1 cellular context compared by ENCODE assay signal in genomic region chr3:11643212-11644087, GRCh38.
TF ChIP-seq lines count a peak whose summit lies in the region.

A gene with protein sequence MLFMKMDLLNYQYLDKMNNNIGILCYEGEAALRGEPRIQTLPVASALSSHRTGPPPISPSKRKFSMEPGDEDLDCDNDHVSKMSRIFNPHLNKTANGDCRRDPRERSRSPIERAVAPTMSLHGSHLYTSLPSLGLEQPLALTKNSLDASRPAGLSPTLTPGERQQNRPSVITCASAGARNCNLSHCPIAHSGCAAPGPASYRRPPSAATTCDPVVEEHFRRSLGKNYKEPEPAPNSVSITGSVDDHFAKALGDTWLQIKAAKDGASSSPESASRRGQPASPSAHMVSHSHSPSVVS (minus strand): TSS chr3:11643915. CDS start chr3:11643518, 397 bp downstream.

TF ChIP-seq in HepG2, 621 proteins besides CTCF, POLR2A, EP300 and RAD21 (continued from another document and continues in another):
- TF ChIP-seq, protein P1, sequence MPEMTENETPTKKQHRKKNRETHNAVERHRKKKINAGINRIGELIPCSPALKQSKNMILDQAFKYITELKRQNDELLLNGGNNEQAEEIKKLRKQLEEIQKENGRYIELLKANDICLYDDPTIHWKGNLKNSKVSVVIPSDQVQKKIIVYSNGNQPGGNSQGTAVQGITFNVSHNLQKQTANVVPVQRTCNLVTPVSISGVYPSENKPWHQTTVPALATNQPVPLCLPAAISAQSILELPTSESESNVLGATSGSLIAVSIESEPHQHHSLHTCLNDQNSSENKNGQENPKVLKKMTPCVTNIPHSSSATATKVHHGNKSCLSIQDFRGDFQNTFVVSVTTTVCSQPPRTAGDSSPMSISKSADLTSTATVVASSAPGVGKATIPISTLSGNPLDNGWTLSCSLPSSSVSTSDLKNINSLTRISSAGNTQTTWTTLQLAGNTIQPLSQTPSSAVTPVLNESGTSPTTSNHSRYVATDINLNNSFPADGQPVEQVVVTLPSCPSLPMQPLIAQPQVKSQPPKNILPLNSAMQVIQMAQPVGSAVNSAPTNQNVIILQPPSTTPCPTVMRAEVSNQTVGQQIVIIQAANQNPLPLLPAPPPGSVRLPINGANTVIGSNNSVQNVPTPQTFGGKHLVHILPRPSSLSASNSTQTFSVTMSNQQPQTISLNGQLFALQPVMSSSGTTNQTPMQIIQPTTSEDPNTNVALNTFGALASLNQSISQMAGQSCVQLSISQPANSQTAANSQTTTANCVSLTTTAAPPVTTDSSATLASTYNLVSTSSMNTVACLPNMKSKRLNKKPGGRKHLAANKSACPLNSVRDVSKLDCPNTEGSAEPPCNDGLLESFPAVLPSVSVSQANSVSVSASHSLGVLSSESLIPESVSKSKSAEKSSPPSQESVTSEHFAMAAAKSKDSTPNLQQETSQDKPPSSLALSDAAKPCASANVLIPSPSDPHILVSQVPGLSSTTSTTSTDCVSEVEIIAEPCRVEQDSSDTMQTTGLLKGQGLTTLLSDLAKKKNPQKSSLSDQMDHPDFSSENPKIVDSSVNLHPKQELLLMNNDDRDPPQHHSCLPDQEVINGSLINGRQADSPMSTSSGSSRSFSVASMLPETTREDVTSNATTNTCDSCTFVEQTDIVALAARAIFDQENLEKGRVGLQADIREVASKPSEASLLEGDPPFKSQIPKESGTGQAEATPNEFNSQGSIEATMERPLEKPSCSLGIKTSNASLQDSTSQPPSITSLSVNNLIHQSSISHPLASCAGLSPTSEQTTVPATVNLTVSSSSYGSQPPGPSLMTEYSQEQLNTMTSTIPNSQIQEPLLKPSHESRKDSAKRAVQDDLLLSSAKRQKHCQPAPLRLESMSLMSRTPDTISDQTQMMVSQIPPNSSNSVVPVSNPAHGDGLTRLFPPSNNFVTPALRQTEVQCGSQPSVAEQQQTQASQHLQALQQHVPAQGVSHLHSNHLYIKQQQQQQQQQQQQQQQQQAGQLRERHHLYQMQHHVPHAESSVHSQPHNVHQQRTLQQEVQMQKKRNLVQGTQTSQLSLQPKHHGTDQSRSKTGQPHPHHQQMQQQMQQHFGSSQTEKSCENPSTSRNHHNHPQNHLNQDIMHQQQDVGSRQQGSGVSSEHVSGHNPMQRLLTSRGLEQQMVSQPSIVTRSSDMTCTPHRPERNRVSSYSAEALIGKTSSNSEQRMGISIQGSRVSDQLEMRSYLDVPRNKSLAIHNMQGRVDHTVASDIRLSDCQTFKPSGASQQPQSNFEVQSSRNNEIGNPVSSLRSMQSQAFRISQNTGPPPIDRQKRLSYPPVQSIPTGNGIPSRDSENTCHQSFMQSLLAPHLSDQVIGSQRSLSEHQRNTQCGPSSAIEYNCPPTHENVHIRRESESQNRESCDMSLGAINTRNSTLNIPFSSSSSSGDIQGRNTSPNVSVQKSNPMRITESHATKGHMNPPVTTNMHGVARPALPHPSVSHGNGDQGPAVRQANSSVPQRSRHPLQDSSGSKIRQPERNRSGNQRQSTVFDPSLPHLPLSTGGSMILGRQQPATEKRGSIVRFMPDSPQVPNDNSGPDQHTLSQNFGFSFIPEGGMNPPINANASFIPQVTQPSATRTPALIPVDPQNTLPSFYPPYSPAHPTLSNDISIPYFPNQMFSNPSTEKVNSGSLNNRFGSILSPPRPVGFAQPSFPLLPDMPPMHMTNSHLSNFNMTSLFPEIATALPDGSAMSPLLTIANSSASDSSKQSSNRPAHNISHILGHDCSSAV (CRISPR knock-in tag; IDR thresholded peaks at IDR 0.05; ENCODE audit: borderline replicate concordance), result no peak
- TF ChIP-seq ZBTB1 (CRISPR knock-in tag; IDR thresholded peaks at IDR 0.05; ENCODE audit: borderline replicate concordance), result no peak
- TF ChIP-seq ZNF225 (CRISPR knock-in tag; IDR thresholded peaks at IDR 0.05), result 0 out of 2 replicates have a peak, but pooled peaks have one; percentile 52
- TF ChIP-seq PAF1 (CRISPR knock-in tag; IDR thresholded peaks at IDR 0.05), result no peak
- no peak for TF ChIP-seq HOXD1 (CRISPR knock-in tag; IDR thresholded peaks at IDR 0.05)
- TF ChIP-seq, protein P2, sequence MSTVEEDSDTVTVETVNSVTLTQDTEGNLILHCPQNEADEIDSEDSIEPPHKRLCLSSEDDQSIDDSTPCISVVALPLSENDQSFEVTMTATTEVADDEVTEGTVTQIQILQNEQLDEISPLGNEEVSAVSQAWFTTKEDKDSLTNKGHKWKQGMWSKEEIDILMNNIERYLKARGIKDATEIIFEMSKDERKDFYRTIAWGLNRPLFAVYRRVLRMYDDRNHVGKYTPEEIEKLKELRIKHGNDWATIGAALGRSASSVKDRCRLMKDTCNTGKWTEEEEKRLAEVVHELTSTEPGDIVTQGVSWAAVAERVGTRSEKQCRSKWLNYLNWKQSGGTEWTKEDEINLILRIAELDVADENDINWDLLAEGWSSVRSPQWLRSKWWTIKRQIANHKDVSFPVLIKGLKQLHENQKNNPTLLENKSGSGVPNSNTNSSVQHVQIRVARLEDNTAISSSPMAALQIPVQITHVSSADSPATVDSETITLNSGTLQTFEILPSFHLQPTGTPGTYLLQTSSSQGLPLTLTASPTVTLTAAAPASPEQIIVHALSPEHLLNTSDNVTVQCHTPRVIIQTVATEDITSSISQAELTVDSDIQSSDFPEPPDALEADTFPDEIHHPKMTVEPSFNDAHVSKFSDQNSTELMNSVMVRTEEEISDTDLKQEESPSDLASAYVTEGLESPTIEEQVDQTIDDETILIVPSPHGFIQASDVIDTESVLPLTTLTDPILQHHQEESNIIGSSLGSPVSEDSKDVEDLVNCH (CRISPR knock-in tag; IDR thresholded peaks at IDR 0.05), result no peak
- peak; percentile 87 for TF ChIP-seq XRCC5 (optimal IDR thresholded peaks at IDR 0.05; ENCODE audit: low read length)
- TF ChIP-seq KDM1A (CRISPR knock-in tag; IDR thresholded peaks at IDR 0.05), result no peak
- peak; percentile 69 for TF ChIP-seq ZNF768 (CRISPR knock-in tag; IDR thresholded peaks at IDR 0.05)
- TF ChIP-seq IRX3 (CRISPR knock-in tag; IDR thresholded peaks at IDR 0.05; ENCODE audit: borderline replicate concordance, low read depth), result no peak
- peak; percentile 79 for TF ChIP-seq GABPB1 (CRISPR knock-in tag; IDR thresholded peaks at IDR 0.05)
- TF ChIP-seq PHF8 (CRISPR knock-in tag; IDR thresholded peaks at IDR 0.05), result peak; percentile 46; the same call in 1 of the 2 replicates
- TF ChIP-seq KLF6 (CRISPR knock-in tag; IDR thresholded peaks at IDR 0.05), result no peak
- TF ChIP-seq LBX2 (CRISPR knock-in tag; IDR thresholded peaks at IDR 0.05; ENCODE audit: borderline replicate concordance), result no peak
- TF ChIP-seq BRD4 (CRISPR knock-in tag; IDR thresholded peaks at IDR 0.05), result no peak
- no peak for TF ChIP-seq REL (CRISPR knock-in tag; conservative IDR thresholded peaks at IDR 0.05)
- no peak for TF ChIP-seq GZF1 (CRISPR knock-in tag; IDR thresholded peaks at IDR 0.05)
- TF ChIP-seq, protein P3, sequence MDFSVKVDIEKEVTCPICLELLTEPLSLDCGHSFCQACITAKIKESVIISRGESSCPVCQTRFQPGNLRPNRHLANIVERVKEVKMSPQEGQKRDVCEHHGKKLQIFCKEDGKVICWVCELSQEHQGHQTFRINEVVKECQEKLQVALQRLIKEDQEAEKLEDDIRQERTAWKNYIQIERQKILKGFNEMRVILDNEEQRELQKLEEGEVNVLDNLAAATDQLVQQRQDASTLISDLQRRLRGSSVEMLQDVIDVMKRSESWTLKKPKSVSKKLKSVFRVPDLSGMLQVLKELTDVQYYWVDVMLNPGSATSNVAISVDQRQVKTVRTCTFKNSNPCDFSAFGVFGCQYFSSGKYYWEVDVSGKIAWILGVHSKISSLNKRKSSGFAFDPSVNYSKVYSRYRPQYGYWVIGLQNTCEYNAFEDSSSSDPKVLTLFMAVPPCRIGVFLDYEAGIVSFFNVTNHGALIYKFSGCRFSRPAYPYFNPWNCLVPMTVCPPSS (IDR thresholded peaks at IDR 0.05), result no peak
- TF ChIP-seq ZNF7 (CRISPR knock-in tag; IDR thresholded peaks at IDR 0.05), result no peak
- no peak; a peak in 1 of 4 replicates for TF ChIP-seq KLF16 (CRISPR knock-in tag; IDR thresholded peaks at IDR 0.05)
- TF ChIP-seq ZFP36 (IDR thresholded peaks at IDR 0.05; ENCODE audit: borderline replicate concordance, low read depth, low read length, partially characterized antibody), result no peak
- peak; percentile 67; the same call in 1 of the 2 replicates for TF ChIP-seq ZBTB4 (CRISPR knock-in tag; IDR thresholded peaks at IDR 0.05; ENCODE audit: borderline replicate concordance)
- TF ChIP-seq SIX4 (CRISPR knock-in tag; IDR thresholded peaks at IDR 0.05), result 0 out of 2 replicates have a peak, but pooled peaks have one; percentile 35
- no peak for TF ChIP-seq CERS6 (CRISPR knock-in tag; IDR thresholded peaks at IDR 0.05)
- peak; percentile 53; the same call in 1 of the 2 replicates for TF ChIP-seq TARDBP (CRISPR knock-in tag; IDR thresholded peaks at IDR 0.05)
- TF ChIP-seq, protein P4, sequence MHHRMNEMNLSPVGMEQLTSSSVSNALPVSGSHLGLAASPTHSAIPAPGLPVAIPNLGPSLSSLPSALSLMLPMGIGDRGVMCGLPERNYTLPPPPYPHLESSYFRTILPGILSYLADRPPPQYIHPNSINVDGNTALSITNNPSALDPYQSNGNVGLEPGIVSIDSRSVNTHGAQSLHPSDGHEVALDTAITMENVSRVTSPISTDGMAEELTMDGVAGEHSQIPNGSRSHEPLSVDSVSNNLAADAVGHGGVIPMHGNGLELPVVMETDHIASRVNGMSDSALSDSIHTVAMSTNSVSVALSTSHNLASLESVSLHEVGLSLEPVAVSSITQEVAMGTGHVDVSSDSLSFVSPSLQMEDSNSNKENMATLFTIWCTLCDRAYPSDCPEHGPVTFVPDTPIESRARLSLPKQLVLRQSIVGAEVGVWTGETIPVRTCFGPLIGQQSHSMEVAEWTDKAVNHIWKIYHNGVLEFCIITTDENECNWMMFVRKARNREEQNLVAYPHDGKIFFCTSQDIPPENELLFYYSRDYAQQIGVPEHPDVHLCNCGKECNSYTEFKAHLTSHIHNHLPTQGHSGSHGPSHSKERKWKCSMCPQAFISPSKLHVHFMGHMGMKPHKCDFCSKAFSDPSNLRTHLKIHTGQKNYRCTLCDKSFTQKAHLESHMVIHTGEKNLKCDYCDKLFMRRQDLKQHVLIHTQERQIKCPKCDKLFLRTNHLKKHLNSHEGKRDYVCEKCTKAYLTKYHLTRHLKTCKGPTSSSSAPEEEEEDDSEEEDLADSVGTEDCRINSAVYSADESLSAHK (CRISPR knock-in tag; IDR thresholded peaks at IDR 0.05; ENCODE audit: borderline replicate concordance), result no peak
- TF ChIP-seq ZNF263 (CRISPR knock-in tag; IDR thresholded peaks at IDR 0.05), result 0 out of 2 replicates have a peak, but pooled peaks have one; percentile 37
- no peak for TF ChIP-seq ZNF644 (CRISPR knock-in tag; IDR thresholded peaks at IDR 0.05; ENCODE audit: low read depth)
- no peak for TF ChIP-seq ZNF616 (CRISPR knock-in tag; IDR thresholded peaks at IDR 0.05; ENCODE audit: low read depth)
- no peak for TF ChIP-seq SNAPC4 (CRISPR knock-in tag; IDR thresholded peaks at IDR 0.05)
